ENCODE assay signal across 27 cellular contexts in the genomic region with DNA sequence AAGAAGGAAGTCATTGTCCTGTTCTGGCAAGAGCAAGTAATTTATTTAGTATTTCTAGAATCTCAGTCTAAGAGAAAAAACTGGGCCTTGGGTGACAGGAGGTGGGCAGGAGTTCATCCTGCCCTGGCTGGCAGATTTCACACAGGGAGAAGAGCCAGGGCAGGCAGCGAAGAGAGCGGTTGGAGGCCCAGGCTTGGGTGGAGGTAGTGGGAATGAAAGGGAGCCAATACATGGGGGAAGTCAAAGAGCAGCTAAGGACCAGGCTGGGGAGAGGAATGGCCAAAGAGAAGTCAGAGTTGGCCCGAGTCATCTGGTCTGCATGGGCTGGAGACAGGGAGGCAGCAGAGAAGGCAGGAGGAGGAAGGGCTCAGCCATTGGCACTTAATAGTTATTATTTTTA. TPM values are rescaled to one million over a fixed set of nuclear protein-coding genes. Genes with fewer than 3 reads are reported as not detected.
"Had no signal": no experiment of that assay in that cellular context is flagged by ENCODE, and none has a peak within 500 bp of the region (broad histone marks: within the 10 kb centered on the region; RNA-seq: fewer than 3 reads in every experiment).

No MANE protein-coding gene starts in this region.

- H3K27ac Mint-ChIP-seq: activated B cell treated with CpG ODN at 0.5 μM for 24 hours; activated CD8-positive, alpha-beta memory T cell treated with anti-CD3 and anti-CD28 coated beads, Interleukin-2, amount 10 ng/mL, durations not matched to agents 7 days and 5 days; activated CD8-positive, alpha-beta T cell treated with anti-CD3 and anti-CD28 coated beads, Interleukin-2, amount 10 ng/mL, durations not matched to agents 7 days and 5 days; activated naive CD4-positive, alpha-beta T cell treated with anti-CD3 and anti-CD28 coated beads, Interleukin-2, amount 50 U/mL, for 24 hours; activated naive CD8-positive, alpha-beta T cell treated with anti-CD3 and anti-CD28 coated beads, Interleukin-2, amount 50 U/mL, for 24 hours; activated T-helper 2 cell treated with anti-CD3 and anti-CD28 coated beads, Interferon-gamma antibody, Interleukin-2, Interleukin-4, amounts not matched to agents 10 μg/mL and 5 μg/mL and 100 μg/mL, durations not matched to agents 14 hours and 24 hours and 36 hours; endodermal cell; memory B cell; naive thymus-derived CD8-positive, alpha-beta T cell; stimulated activated effector memory CD8-positive, alpha-beta T cell treated with anti-CD3 and anti-CD28 coated beads, Interleukin-12 subunit alpha, Interleukin-12 subunit beta, amount 100 ng/mL, for 72 hours; stimulated activated naive CD8-positive, alpha-beta T cell treated with anti-CD3 and anti-CD28 coated beads, Interleukin-15, Interleukin-2, amounts not matched to agents 100 ng/mL and 50 ng/mL, for 24 hours had no signal

- H3K4me1 Mint-ChIP-seq: activated B cell treated with CpG ODN at 0.5 μM for 24 hours; activated CD8-positive, alpha-beta memory T cell treated with anti-CD3 and anti-CD28 coated beads, Interleukin-2, amount 10 ng/mL, durations not matched to agents 7 days and 5 days; activated naive CD4-positive, alpha-beta T cell treated with anti-CD3 and anti-CD28 coated beads, Interleukin-2, amount 50 U/mL, for 24 hours; activated naive CD8-positive, alpha-beta T cell treated with anti-CD3 and anti-CD28 coated beads, Interleukin-2, amount 50 U/mL, for 24 hours; endodermal cell; memory B cell; naive thymus-derived CD8-positive, alpha-beta T cell; stimulated activated effector memory CD8-positive, alpha-beta T cell treated with anti-CD3 and anti-CD28 coated beads, Interleukin-12 subunit alpha, Interleukin-12 subunit beta, amount 100 ng/mL, for 72 hours had no signal

- FAIRE-seq: pancreas, small intestine had no signal

- H3K36me3 ChIP-seq: heart right ventricle, pancreas, sigmoid colon, thyroid gland, upper lobe of right lung had no signal

- H3K4me1 ChIP-seq: body of pancreas, pancreas, psoas muscle, upper lobe of right lung had no signal

- H3K4me3 ChIP-seq: body of pancreas, heart right ventricle, pancreas, psoas muscle, sigmoid colon, thyroid gland, upper lobe of right lung had no signal

- ATAC-seq: activated CD8-positive, alpha-beta memory T cell treated with anti-CD3 and anti-CD28 coated beads, Interleukin-2, amount 10 ng/mL, durations not matched to agents 7 days and 5 days; activated CD8-positive, alpha-beta T cell treated with anti-CD3 and anti-CD28 coated beads, Interleukin-2, amount 10 ng/mL, durations not matched to agents 7 days and 5 days; activated naive CD8-positive, alpha-beta T cell treated with anti-CD3 and anti-CD28 coated beads, Interleukin-2, amount 50 U/mL, for 24 hours; body of pancreas; naive thymus-derived CD8-positive, alpha-beta T cell had no signal

- H3K9me3 ChIP-seq: body of pancreas, heart right ventricle, pancreas, psoas muscle, sigmoid colon, thyroid gland, upper lobe of right lung had no signal

- H3K9me3 Mint-ChIP-seq: activated B cell treated with CpG ODN at 0.5 μM for 24 hours; activated naive CD4-positive, alpha-beta T cell treated with anti-CD3 and anti-CD28 coated beads, Interleukin-2, amount 50 U/mL, for 24 hours; activated naive CD8-positive, alpha-beta T cell treated with anti-CD3 and anti-CD28 coated beads, Interleukin-2, amount 50 U/mL, for 24 hours; activated T-helper 2 cell treated with anti-CD3 and anti-CD28 coated beads, Interferon-gamma antibody, Interleukin-2, Interleukin-4, amounts not matched to agents 10 μg/mL and 5 μg/mL and 100 μg/mL, durations not matched to agents 14 hours and 24 hours and 36 hours; endodermal cell; memory B cell; naive thymus-derived CD8-positive, alpha-beta T cell; neural crest cell; stimulated activated effector memory CD8-positive, alpha-beta T cell treated with anti-CD3 and anti-CD28 coated beads, Interleukin-12 subunit alpha, Interleukin-12 subunit beta, amount 100 ng/mL, for 72 hours; stimulated activated naive CD8-positive, alpha-beta T cell treated with anti-CD3 and anti-CD28 coated beads, Interleukin-15, Interleukin-2, amounts not matched to agents 100 ng/mL and 50 ng/mL, for 24 hours had no signal

- H3K27ac ChIP-seq: body of pancreas, foreskin keratinocyte, heart right ventricle, pancreas, psoas muscle, sigmoid colon, thyroid gland, upper lobe of right lung had no signal

- DNase-seq: activated B cell treated with CpG ODN at 0.5 μM for 24 hours; activated CD8-positive, alpha-beta memory T cell treated with anti-CD3 and anti-CD28 coated beads, Interleukin-2, amount 10 ng/mL, durations not matched to agents 7 days and 5 days; activated CD8-positive, alpha-beta T cell treated with anti-CD3 and anti-CD28 coated beads, Interleukin-2, amount 10 ng/mL, durations not matched to agents 7 days and 5 days; activated naive CD8-positive, alpha-beta T cell treated with anti-CD3 and anti-CD28 coated beads, Interleukin-2, amount 50 U/mL, for 24 hours; activated T-cell treated with anti-CD3 and anti-CD28 coated beads, Interleukin-2, amount 50 U/mL, for 48 hours; cerebellar nuclear complex; cortex of kidney; endodermal cell; foreskin keratinocyte; heart right ventricle; naive thymus-derived CD8-positive, alpha-beta T cell; pancreas; psoas muscle; sigmoid colon; small intestine; stimulated activated CD4-positive, alpha-beta T cell treated with anti-CD3 and anti-CD28 coated beads, Interleukin-4, amount 100 ng/mL, for 24 hours; upper lobe of right lung had no signal

- H3K27me3 ChIP-seq: body of pancreas, foreskin keratinocyte, pancreas, sigmoid colon, thyroid gland, upper lobe of right lung had no signal

- H3K4me3 Mint-ChIP-seq: activated B cell treated with CpG ODN at 0.5 μM for 24 hours; activated CD8-positive, alpha-beta memory T cell treated with anti-CD3 and anti-CD28 coated beads, Interleukin-2, amount 10 ng/mL, durations not matched to agents 7 days and 5 days; activated CD8-positive, alpha-beta T cell treated with anti-CD3 and anti-CD28 coated beads, Interleukin-2, amount 10 ng/mL, durations not matched to agents 7 days and 5 days; activated naive CD4-positive, alpha-beta T cell treated with anti-CD3 and anti-CD28 coated beads, Interleukin-2, amount 50 U/mL, for 24 hours; activated naive CD8-positive, alpha-beta T cell treated with anti-CD3 and anti-CD28 coated beads, Interleukin-2, amount 50 U/mL, for 24 hours; endodermal cell; memory B cell; naive thymus-derived CD8-positive, alpha-beta T cell; neural crest cell; stimulated activated effector memory CD8-positive, alpha-beta T cell treated with anti-CD3 and anti-CD28 coated beads, Interleukin-12 subunit alpha, Interleukin-12 subunit beta, amount 100 ng/mL, for 72 hours; stimulated activated naive CD8-positive, alpha-beta T cell treated with anti-CD3 and anti-CD28 coated beads, Interleukin-15, Interleukin-2, amounts not matched to agents 100 ng/mL and 50 ng/mL, for 24 hours had no signal

- H3K36me3 Mint-ChIP-seq: activated CD8-positive, alpha-beta memory T cell treated with anti-CD3 and anti-CD28 coated beads, Interleukin-2, amount 10 ng/mL, durations not matched to agents 7 days and 5 days; activated naive CD4-positive, alpha-beta T cell treated with anti-CD3 and anti-CD28 coated beads, Interleukin-2, amount 50 U/mL, for 24 hours; memory B cell; naive thymus-derived CD8-positive, alpha-beta T cell; stimulated activated effector memory CD8-positive, alpha-beta T cell treated with anti-CD3 and anti-CD28 coated beads, Interleukin-12 subunit alpha, Interleukin-12 subunit beta, amount 100 ng/mL, for 72 hours had no signal

RNA-seq across cellular contexts. Expression of a gene that starts 51.4 kb away (rescaled TPM):
- total RNA-seq: activated B cell treated with CpG ODN at 0.5 μM for 24 hours; activated CD8-positive, alpha-beta memory T cell treated with anti-CD3 and anti-CD28 coated beads, Interleukin-2, amount 10 ng/mL, durations not matched to agents 7 days and 5 days; activated CD8-positive, alpha-beta T cell treated with anti-CD3 and anti-CD28 coated beads, Interleukin-2, amount 10 ng/mL, durations not matched to agents 7 days and 5 days; activated T-helper 2 cell treated with anti-CD3 and anti-CD28 coated beads, Interferon-gamma antibody, Interleukin-2, Interleukin-4, amounts not matched to agents 10 μg/mL and 5 μg/mL and 100 μg/mL, durations not matched to agents 14 hours and 24 hours and 36 hours; foreskin keratinocyte; glomerular endothelial cell; naive thymus-derived CD8-positive, alpha-beta T cell; T-helper 2 cell treated with Interferon-gamma antibody and Interleukin-4, amounts not matched to agents 100 ng/mL and 5 ng/mL, for 36 hours had no signal
- polyA plus RNA-seq: naive thymus-derived CD8-positive, alpha-beta T cell had no signal
